In genomic region chr10:114271779-114272167, GRCh38 we compare ENCODE assay signal across 11 cellular contexts. TPM values are rescaled to one million over a fixed set of nuclear protein-coding genes. Genes with fewer than 3 reads are reported as not detected.
A peak's percentile ranks its signal among the peaks of the same experiment; 100 is the strongest.
DNase-seq lines count a peak whose midpoint lies in the region; ATAC-seq and TF ChIP-seq lines count a peak whose summit lies in the region.
"Had no signal": no experiment of that assay in that cellular context is flagged by ENCODE, and none has a peak within 500 bp of the region (broad histone marks: within the 10 kb centered on the region; RNA-seq: fewer than 3 reads in every experiment).

No MANE protein-coding gene starts in this region.

- peak overlapping the region; percentile 6 to 27 for H3K27ac ChIP-seq in breast epithelium
- peak overlapping the region; percentile 35 for H3K27ac ChIP-seq in hepatocyte
- H3K27ac ChIP-seq in thoracic aorta: no peak overlapping the region
- H3K27ac ChIP-seq: parathyroid adenoma had no signal

- no peak for TF ChIP-seq CTCF in breast epithelium (IDR thresholded peaks at IDR 0.05)
- no peak for TF ChIP-seq CTCF in hepatocyte (IDR thresholded peaks at IDR 0.05; ENCODE audit: poor library complexity)
- TF ChIP-seq CTCF in thoracic aorta (IDR thresholded peaks at IDR 0.05): no peak
- no peak for TF ChIP-seq CTCF in nephron progenitor cell (IDR thresholded peaks at IDR 0.05)

- H3K4me3 Mint-ChIP-seq in T-helper 17 cell (no peak overlapping the region), nephron progenitor cell (no peak overlapping the region)
- no peak overlapping the region for H3K4me3 Mint-ChIP-seq in naive thymus-derived CD8-positive, alpha-beta T cell
- H3K4me3 Mint-ChIP-seq: IgD-negative memory B cell; stimulated activated naive CD8-positive, alpha-beta T cell treated with anti-CD3 and anti-CD28 coated beads, Interleukin-15, Interleukin-2, amounts not matched to agents 100 ng/mL and 50 ng/mL, for 24 hours had no signal

- H3K4me1 Mint-ChIP-seq in T-helper 17 cell (no peaks in the 10 kb centered on the region), nephron progenitor cell (peaks cover 22% of the 10 kb centered on the region)
- H3K4me1 Mint-ChIP-seq in naive thymus-derived CD8-positive, alpha-beta T cell: no peaks in the 10 kb centered on the region
- H3K4me1 Mint-ChIP-seq: IgD-negative memory B cell had no signal

- H4K20me1 ChIP-seq in hepatocyte (ENCODE audit: insufficient read depth, poor library complexity, severe bottlenecking): no peaks in the 10 kb centered on the region

- H3K27me3 ChIP-seq in breast epithelium (no peaks in the 10 kb centered on the region), hepatocyte (no peaks in the 10 kb centered on the region), thoracic aorta (replicated peaks; ENCODE audit: insufficient read depth) (no peaks in the 10 kb centered on the region)

- H3K36me3 ChIP-seq in breast epithelium (no peaks in the 10 kb centered on the region), hepatocyte (replicated peaks; ENCODE audit: insufficient read depth, low read depth) (no peaks in the 10 kb centered on the region), thoracic aorta (no peaks in the 10 kb centered on the region)

- H3K27me3 Mint-ChIP-seq in T-helper 17 cell: peaks cover 38% of the 10 kb centered on the region
- H3K27me3 Mint-ChIP-seq in nephron progenitor cell (ENCODE audit: low read depth, poor library complexity): no peaks in the 10 kb centered on the region
- peaks cover 1 to 10% (median 7%) of the 10 kb centered on the region in 5 donors for H3K27me3 Mint-ChIP-seq in naive thymus-derived CD8-positive, alpha-beta T cell

- no peaks in the 10 kb centered on the region for H3K9me3 ChIP-seq in breast epithelium
- H3K9me3 ChIP-seq in hepatocyte (ENCODE audit: low read depth): no peaks in the 10 kb centered on the region
- no peaks in the 10 kb centered on the region for H3K9me3 ChIP-seq in thoracic aorta
- H3K9me3 ChIP-seq in T-helper 17 cell (ENCODE audit: control insufficient read depth, low read length, poor library complexity, severe bottlenecking): no peaks in the 10 kb centered on the region

- H3K79me2 ChIP-seq in hepatocyte: no peaks in the 10 kb centered on the region
- H3K79me2 ChIP-seq: parathyroid adenoma had no signal

- no peak overlapping the region for H2AFZ ChIP-seq in hepatocyte
- H2AFZ ChIP-seq: parathyroid adenoma had no signal

- H3K9me2 ChIP-seq in hepatocyte (replicated peaks; ENCODE audit: insufficient read depth): no peaks in the 10 kb centered on the region

- ATAC-seq in thoracic aorta (ENCODE audit: insufficient number of reproducible peaks, low FRiP score, low read depth): peak; percentile 97
- ATAC-seq in T-helper 17 cell: no peak
- ATAC-seq in naive thymus-derived CD8-positive, alpha-beta T cell: no peak

- H3K9me3 Mint-ChIP-seq in nephron progenitor cell: no peaks in the 10 kb centered on the region
- H3K9me3 Mint-ChIP-seq in naive thymus-derived CD8-positive, alpha-beta T cell: no peaks in the 10 kb centered on the region
- H3K9me3 Mint-ChIP-seq: IgD-negative memory B cell; stimulated activated naive CD8-positive, alpha-beta T cell treated with anti-CD3 and anti-CD28 coated beads, Interleukin-15, Interleukin-2, amounts not matched to agents 100 ng/mL and 50 ng/mL, for 24 hours had no signal

- intact Hi-C loops in breast epithelium (cut with DNase I; ENCODE audit: low total_unique reads): no loop called here

- no peak overlapping the region for H3K4me2 ChIP-seq in hepatocyte

- H3K4me3 ChIP-seq in breast epithelium (no peak overlapping the region), hepatocyte (no peak overlapping the region), thoracic aorta (no peak overlapping the region)

- 45% methylated on average over 4 of the region's 4 CpGs for WGBS in hepatocyte (ENCODE audit: low lambda C conversion rate, missing lambda C conversion rate)

- TF ChIP-seq POLR2A in breast epithelium (IDR thresholded peaks at IDR 0.05): no peak

- no peaks in the 10 kb centered on the region for H3K36me3 Mint-ChIP-seq in T-helper 17 cell (ENCODE audit: low read depth)
- H3K36me3 Mint-ChIP-seq in nephron progenitor cell (ENCODE audit: low read depth): peaks cover 18% of the 10 kb centered on the region
- H3K36me3 Mint-ChIP-seq in naive thymus-derived CD8-positive, alpha-beta T cell: no peaks in the 10 kb centered on the region
- H3K36me3 Mint-ChIP-seq: IgD-negative memory B cell had no signal

- H3K4me1 ChIP-seq in breast epithelium (no peaks in the 10 kb centered on the region), hepatocyte (ENCODE audit: insufficient read depth) (peaks cover 5% of the 10 kb centered on the region), thoracic aorta (ENCODE audit: control insufficient read depth in 1 of 2, low read depth in 2 of 2) (peaks cover 0 to 14% of the 10 kb centered on the region in 2 donors)

- H3K27ac Mint-ChIP-seq in T-helper 17 cell (no peak overlapping the region), nephron progenitor cell (no peak overlapping the region)
- H3K27ac Mint-ChIP-seq in naive thymus-derived CD8-positive, alpha-beta T cell: no peak overlapping the region
- H3K27ac Mint-ChIP-seq: IgD-negative memory B cell had no signal

- POLR2A ChIA-PET in naive thymus-derived CD8-positive, alpha-beta T cell (lab: Charles Lee): no interaction called here

- DNase-seq in HS-27A (ENCODE audit: low read depth): peak; percentile 71
- DNase-seq in breast epithelium (ENCODE audit: low spot score in 2 of 2): peak; percentile 39 to 44
- peak; percentile 44 for DNase-seq in hepatocyte (ENCODE audit: low spot score)
- peak; percentile 17 for DNase-seq in thoracic aorta (ENCODE audit: low spot score)
- DNase-seq in T-helper 17 cell: no peak
- DNase-seq in nephron progenitor cell: no peak
- no peak for DNase-seq in iPS-NIHi7 (ENCODE audit: extremely low spot score)
- no peak for DNase-seq in naive thymus-derived CD8-positive, alpha-beta T cell

RNA-seq across cellular contexts. Expression of gene VWA2, which starts 32.7 kb away (rescaled TPM):
- 10 to 100 TPM in 1 of 3 donors, 1 to 10 TPM in 1, under 1 TPM in 1; 0.48 to 18.7 (median 8.0) TPM for total RNA-seq in breast epithelium
- 10.8 and 12.3 TPM in 2 replicates for total RNA-seq in hepatocyte
- 2.2 and 6.3 TPM in 2 replicates for polyA plus RNA-seq in hepatocyte
- under 1 TPM in 1 of 2 donors, not detected in 1; 0.28 TPM for total RNA-seq in thoracic aorta
- total RNA-seq in T-helper 17 cell: not detected
- not detected for total RNA-seq in naive thymus-derived CD8-positive, alpha-beta T cell
- polyA plus RNA-seq in naive thymus-derived CD8-positive, alpha-beta T cell: not detected
- polyA plus RNA-seq: IgD-negative memory B cell had no signal

Comparison
In these comparisons a context has a peak if more than half of its experiments do, and no peak if none do; other contexts are left out.
1. DNase-seq: peak in HS-27A (single experiment), breast epithelium (2 of 2), hepatocyte (single experiment) and thoracic aorta (single experiment); none in T-helper 17 cell (0 of 3), nephron progenitor cell (single experiment), iPS-NIHi7 (single experiment) and naive thymus-derived CD8-positive, alpha-beta T cell (0 of 10).
2. H3K27ac ChIP-seq: peak in breast epithelium (2 of 2) and hepatocyte (single experiment); none in thoracic aorta (0 of 2).